Comparison of ENCODE assay signal across 8 cellular contexts in the genomic region with DNA sequence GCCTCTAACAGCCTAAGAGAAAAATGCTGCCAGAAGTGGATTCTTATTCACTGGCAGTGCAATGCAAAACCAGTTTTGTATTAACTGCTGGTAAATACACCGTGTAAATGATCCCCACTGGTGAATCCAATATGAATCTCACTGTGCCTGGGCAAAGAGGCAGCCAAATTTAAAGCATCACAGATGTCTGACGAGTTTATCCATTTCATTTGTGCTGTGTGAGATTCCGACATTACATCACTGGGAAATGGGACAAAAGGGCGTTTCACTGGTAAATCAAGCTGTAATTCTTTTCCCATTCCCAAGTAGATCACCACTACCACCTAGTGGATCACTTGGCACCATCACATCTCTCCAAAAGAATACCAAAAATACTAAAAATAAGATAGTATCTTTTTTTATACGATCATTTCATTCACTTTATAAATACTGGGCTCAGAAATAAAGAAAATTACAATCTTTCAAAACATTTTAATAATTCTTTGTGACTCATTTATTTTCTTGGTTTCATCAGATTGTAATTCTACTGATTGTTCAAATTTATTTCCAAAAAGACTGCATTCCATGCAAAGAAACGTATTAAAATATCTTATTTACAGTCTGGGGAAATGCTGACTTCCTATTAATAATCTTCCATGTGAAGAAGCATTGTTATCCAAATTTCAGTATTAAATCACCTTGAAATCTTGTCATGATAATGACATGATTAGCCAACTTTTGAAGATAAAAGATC.
DNase-seq lines count a peak whose midpoint lies in the region; ATAC-seq and TF ChIP-seq lines count a peak whose summit lies in the region.

No MANE protein-coding gene starts in this region.

- H3K27me3 ChIP-seq in brain microvascular endothelial cell (replicated peaks) (no peaks in the 10 kb centered on the region), liver (ENCODE audit: control insufficient read depth in 4 of 4, insufficient read depth in 4 of 4, low read length in 3 of 4) (no peaks in the 10 kb centered on the region), Peyer's patch (no peaks in the 10 kb centered on the region)

- no peak for TF ChIP-seq POLR2A in Peyer's patch (IDR thresholded peaks at IDR 0.05)

- H3K27ac ChIP-seq in brain microvascular endothelial cell = no peak overlapping the region
- H3K27ac ChIP-seq in liver (ENCODE audit: low read depth in 1 of 2, low read length in 2 of 2) = no peak overlapping the region
- no peak overlapping the region for H3K27ac ChIP-seq in Peyer's patch

- peak; percentile 76 to 80 for TF ChIP-seq RAD21 in liver (IDR thresholded peaks at IDR 0.05)

- DNase-seq in Ammon's horn (ENCODE audit: low spot score) (peak; percentile 91), KBM-7 (peak; percentile 28), brain microvascular endothelial cell (peak; percentile 44), Peyer's patch (no peak), NCI-H1436 treated with DMSO at 0.1 percent for 48 hours (lab: John Stamatoyannopoulos, UW) (no peak)
- DNase-seq in activated CD8-positive, alpha-beta memory T cell treated with anti-CD3 and anti-CD28 coated beads, Interleukin-2, amount 50 U/mL, for 48 hours = no peak

- no peaks in the 10 kb centered on the region for H3K36me3 ChIP-seq in brain microvascular endothelial cell (replicated peaks)
- peaks cover 0 to 23% (median 10%) of the 10 kb centered on the region in 4 donors for H3K36me3 ChIP-seq in liver (ENCODE audit: control insufficient read depth in 4 of 4, insufficient read depth in 3 of 4, low read depth in 1 of 4, low read length in 3 of 4)
- no peaks in the 10 kb centered on the region for H3K36me3 ChIP-seq in Peyer's patch

- H3K9me3 ChIP-seq in liver (ENCODE audit: control insufficient read depth in 4 of 4, low read length in 3 of 4) = no peaks in the 10 kb centered on the region
- no peaks in the 10 kb centered on the region for H3K9me3 ChIP-seq in Peyer's patch

- 22% methylated on average over 6 of the region's 6 CpGs for WGBS in liver

- peak overlapping the region; percentile 3 for H3K4me3 ChIP-seq in brain microvascular endothelial cell (ENCODE audit: low read depth, low read length)
- H3K4me3 ChIP-seq in liver (ENCODE audit: low read depth in 1 of 3, low read length in 3 of 3) = no peak overlapping the region
- H3K4me3 ChIP-seq in Peyer's patch = no peak overlapping the region

- in situ Hi-C loops in KBM-7 (cut with MboI; ENCODE audit: low pct_unique_long_range_greater_than_20kb, low sequenced_read_pairs) (no loop called here), brain microvascular endothelial cell (cut with HindIII; ENCODE audit: low pct_ligation_motif_present, low sequenced_read_pairs) (loop anchor here (25.0 kb wide), 1 partner anchor 1333 kb away; no protein-coding TSS in a partner anchor)

- H3K9ac ChIP-seq in liver (ENCODE audit: low read depth in 1 of 2, low read length in 2 of 2) = no peak overlapping the region

- no peak for ATAC-seq in GM19395 (IDR thresholded peaks at IDR 0.05; ENCODE audit: unreplicated experiment)

- H3K4me1 ChIP-seq in liver (ENCODE audit: control insufficient read depth in 4 of 4, insufficient read depth in 4 of 4, low read length in 3 of 4) (peaks cover 0 to 3% (median 0%) of the 10 kb centered on the region in 4 donors), Peyer's patch (no peaks in the 10 kb centered on the region)

- peak; percentile 69 for TF ChIP-seq CTCF in brain microvascular endothelial cell (IDR thresholded peaks at IDR 0.05; ENCODE audit: low read depth, low read length, missing control alignments)
- TF ChIP-seq CTCF in liver (IDR thresholded peaks at IDR 0.05; ENCODE audit: low read depth, low read length, missing input control) = peak; percentile 46
- peak in 3 of 6 experiments; percentile 36 to 47 (median 37) for TF ChIP-seq CTCF in Peyer's patch (IDR thresholded peaks at IDR 0.05)

TF ChIP-seq in liver, 16 proteins besides CTCF, POLR2A, EP300 and RAD21:
- no peak for TF ChIP-seq ATF3 (IDR thresholded peaks at IDR 0.05)
- no peak for TF ChIP-seq HNF4G (IDR thresholded peaks at IDR 0.05)
- peak in 1 of 2 donors; percentile 13 for TF ChIP-seq RXRA (IDR thresholded peaks at IDR 0.05)
- TF ChIP-seq, protein P1, sequence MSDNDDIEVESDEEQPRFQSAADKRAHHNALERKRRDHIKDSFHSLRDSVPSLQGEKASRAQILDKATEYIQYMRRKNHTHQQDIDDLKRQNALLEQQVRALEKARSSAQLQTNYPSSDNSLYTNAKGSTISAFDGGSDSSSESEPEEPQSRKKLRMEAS (IDR thresholded peaks at IDR 0.05) = no peak
- TF ChIP-seq NR2F2 (IDR thresholded peaks at IDR 0.05) = no peak
- TF ChIP-seq FOXA2 (IDR thresholded peaks at IDR 0.05) = peak; percentile 9
- TF ChIP-seq, protein P2, sequence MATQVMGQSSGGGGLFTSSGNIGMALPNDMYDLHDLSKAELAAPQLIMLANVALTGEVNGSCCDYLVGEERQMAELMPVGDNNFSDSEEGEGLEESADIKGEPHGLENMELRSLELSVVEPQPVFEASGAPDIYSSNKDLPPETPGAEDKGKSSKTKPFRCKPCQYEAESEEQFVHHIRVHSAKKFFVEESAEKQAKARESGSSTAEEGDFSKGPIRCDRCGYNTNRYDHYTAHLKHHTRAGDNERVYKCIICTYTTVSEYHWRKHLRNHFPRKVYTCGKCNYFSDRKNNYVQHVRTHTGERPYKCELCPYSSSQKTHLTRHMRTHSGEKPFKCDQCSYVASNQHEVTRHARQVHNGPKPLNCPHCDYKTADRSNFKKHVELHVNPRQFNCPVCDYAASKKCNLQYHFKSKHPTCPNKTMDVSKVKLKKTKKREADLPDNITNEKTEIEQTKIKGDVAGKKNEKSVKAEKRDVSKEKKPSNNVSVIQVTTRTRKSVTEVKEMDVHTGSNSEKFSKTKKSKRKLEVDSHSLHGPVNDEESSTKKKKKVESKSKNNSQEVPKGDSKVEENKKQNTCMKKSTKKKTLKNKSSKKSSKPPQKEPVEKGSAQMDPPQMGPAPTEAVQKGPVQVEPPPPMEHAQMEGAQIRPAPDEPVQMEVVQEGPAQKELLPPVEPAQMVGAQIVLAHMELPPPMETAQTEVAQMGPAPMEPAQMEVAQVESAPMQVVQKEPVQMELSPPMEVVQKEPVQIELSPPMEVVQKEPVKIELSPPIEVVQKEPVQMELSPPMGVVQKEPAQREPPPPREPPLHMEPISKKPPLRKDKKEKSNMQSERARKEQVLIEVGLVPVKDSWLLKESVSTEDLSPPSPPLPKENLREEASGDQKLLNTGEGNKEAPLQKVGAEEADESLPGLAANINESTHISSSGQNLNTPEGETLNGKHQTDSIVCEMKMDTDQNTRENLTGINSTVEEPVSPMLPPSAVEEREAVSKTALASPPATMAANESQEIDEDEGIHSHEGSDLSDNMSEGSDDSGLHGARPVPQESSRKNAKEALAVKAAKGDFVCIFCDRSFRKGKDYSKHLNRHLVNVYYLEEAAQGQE (IDR thresholded peaks at IDR 0.05) = no peak
- TF ChIP-seq JUND (IDR thresholded peaks at IDR 0.05) = no peak
- TF ChIP-seq YY1 (IDR thresholded peaks at IDR 0.05) = peak; percentile 47
- peak; percentile 6 to 39 for TF ChIP-seq HNF4A (conservative IDR thresholded peaks at IDR 0.05)
- TF ChIP-seq, protein P3, sequence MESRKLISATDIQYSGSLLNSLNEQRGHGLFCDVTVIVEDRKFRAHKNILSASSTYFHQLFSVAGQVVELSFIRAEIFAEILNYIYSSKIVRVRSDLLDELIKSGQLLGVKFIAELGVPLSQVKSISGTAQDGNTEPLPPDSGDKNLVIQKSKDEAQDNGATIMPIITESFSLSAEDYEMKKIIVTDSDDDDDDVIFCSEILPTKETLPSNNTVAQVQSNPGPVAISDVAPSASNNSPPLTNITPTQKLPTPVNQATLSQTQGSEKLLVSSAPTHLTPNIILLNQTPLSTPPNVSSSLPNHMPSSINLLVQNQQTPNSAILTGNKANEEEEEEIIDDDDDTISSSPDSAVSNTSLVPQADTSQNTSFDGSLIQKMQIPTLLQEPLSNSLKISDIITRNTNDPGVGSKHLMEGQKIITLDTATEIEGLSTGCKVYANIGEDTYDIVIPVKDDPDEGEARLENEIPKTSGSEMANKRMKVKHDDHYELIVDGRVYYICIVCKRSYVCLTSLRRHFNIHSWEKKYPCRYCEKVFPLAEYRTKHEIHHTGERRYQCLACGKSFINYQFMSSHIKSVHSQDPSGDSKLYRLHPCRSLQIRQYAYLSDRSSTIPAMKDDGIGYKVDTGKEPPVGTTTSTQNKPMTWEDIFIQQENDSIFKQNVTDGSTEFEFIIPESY (IDR thresholded peaks at IDR 0.05) = peak; percentile 13

Comparison
In these comparisons a context has a peak if more than half of its experiments do, and no peak if none do; other contexts are left out.
1. DNase-seq: peak in Ammon's horn (single experiment), KBM-7 (single experiment) and brain microvascular endothelial cell (single experiment); none in Peyer's patch (0 of 3), NCI-H1436 treated with DMSO at 0.1 percent for 48 hours (single experiment) and activated CD8-positive, alpha-beta memory T cell treated with anti-CD3 and anti-CD28 coated beads, Interleukin-2, amount 50 U/mL, for 48 hours (single experiment).